7 cellular contexts compared by ENCODE assay signal in genomic region chr20:33765099-33765498, GRCh38.
"Had no signal": no experiment of that assay in that cellular context is flagged by ENCODE, and none has a peak within 500 bp of the region (broad histone marks: within the 10 kb centered on the region; RNA-seq: fewer than 3 reads in every experiment).

No MANE protein-coding gene starts in this region.

- H3K4me2 ChIP-seq: KMS-11 had no signal

- H3K9ac ChIP-seq: KMS-11 had no signal

- DNase-seq: IMR-90, KBM-7, KG1 had no signal

- H3K27ac ChIP-seq: HL-60, KMS-11 had no signal

- FAIRE-seq: HTR-8/SVneo had no signal

- H3K4me3 Mint-ChIP-seq: IgD-negative memory B cell had no signal

- H3K27ac Mint-ChIP-seq: IgD-negative memory B cell had no signal

- H3K27me3 Mint-ChIP-seq: IgD-negative memory B cell had no signal

- H3K9me3 Mint-ChIP-seq: IgD-negative memory B cell had no signal
